Comparison of ENCODE assay signal across 17 cellular contexts in genomic region chr16:11101283-11101682, GRCh38.
DNase-seq lines count a peak whose midpoint lies in the region; ATAC-seq, FAIRE-seq and TF ChIP-seq lines count a peak whose summit lies in the region.
"Had no signal": no experiment of that assay in that cellular context is flagged by ENCODE, and none has a peak within 500 bp of the region (broad histone marks: within the 10 kb centered on the region; RNA-seq: fewer than 3 reads in every experiment).

No MANE protein-coding gene starts in this region.

- H3K36me3 ChIP-seq in Loucy (ENCODE audit: insufficient read depth, low read length) = no peaks in the 10 kb centered on the region
- no peaks in the 10 kb centered on the region for H3K36me3 ChIP-seq in endothelial cell of umbilical vein (ENCODE audit: control insufficient read depth in 2 of 2, extremely low read depth in 1 of 2, insufficient read depth in 2 of 2, low read length in 2 of 2)

- no peaks in the 10 kb centered on the region for H3K27me3 ChIP-seq in Loucy (ENCODE audit: insufficient read depth, low read length, poor library complexity, severe bottlenecking)
- no peaks in the 10 kb centered on the region for H3K27me3 ChIP-seq in endothelial cell of umbilical vein (ENCODE audit: control insufficient read depth in 2 of 2, insufficient read depth in 2 of 2, low read length in 2 of 2)
- H3K27me3 ChIP-seq: foreskin keratinocyte had no signal

- no peak for TF ChIP-seq POLR2A in endothelial cell of umbilical vein (IDR thresholded peaks at IDR 0.05; ENCODE audit: low read depth, low read length)

- H3K27me3 Mint-ChIP-seq in Calu3 (ENCODE audit: unreplicated experiment) (no peaks in the 10 kb centered on the region), progenitor cell of endocrine pancreas (no peaks in the 10 kb centered on the region)
- H3K27me3 Mint-ChIP-seq: IgD-negative memory B cell had no signal

- H3K4me1 Mint-ChIP-seq in Calu3 (ENCODE audit: low read depth, unreplicated experiment) (peaks cover 39% of the 10 kb centered on the region), progenitor cell of endocrine pancreas (ENCODE audit: low read depth) (peaks cover 25% of the 10 kb centered on the region)

- no peaks in the 10 kb centered on the region for H3K9me2 ChIP-seq in Loucy (replicated peaks; ENCODE audit: low read depth, low read length)

- H3K9me3 ChIP-seq in Loucy (ENCODE audit: insufficient read depth, low read depth, low read length) (no peaks in the 10 kb centered on the region), endothelial cell of umbilical vein (replicated peaks; ENCODE audit: control insufficient read depth, insufficient read depth, low read length) (no peaks in the 10 kb centered on the region)

- H3K9me3 Mint-ChIP-seq in Calu3 (ENCODE audit: low read depth, unreplicated experiment) (no peaks in the 10 kb centered on the region), progenitor cell of endocrine pancreas (ENCODE audit: low read depth) (no peaks in the 10 kb centered on the region)
- H3K9me3 Mint-ChIP-seq: IgD-negative memory B cell, mesothelial cell of epicardium had no signal

- H4K20me1 ChIP-seq in Loucy (ENCODE audit: insufficient read depth, low read length, poor library complexity, severe bottlenecking) (no peaks in the 10 kb centered on the region), endothelial cell of umbilical vein (replicated peaks; ENCODE audit: control insufficient read depth, extremely low read depth, insufficient read depth, low read length) (no peaks in the 10 kb centered on the region)

- H2AFZ ChIP-seq in Loucy (ENCODE audit: low read length) (no peak overlapping the region), endothelial cell of umbilical vein (ENCODE audit: low read depth, low read length) (no peak overlapping the region)

- no peaks in the 10 kb centered on the region for H3K9me1 ChIP-seq in endothelial cell of umbilical vein (replicated peaks; ENCODE audit: control insufficient read depth, extremely low read depth, insufficient read depth, low read length)

- H3K4me3 Mint-ChIP-seq in Calu3 (ENCODE audit: low read depth, unreplicated experiment) (no peak overlapping the region), progenitor cell of endocrine pancreas (ENCODE audit: low read depth) (no peak overlapping the region)
- H3K4me3 Mint-ChIP-seq: IgD-negative memory B cell, mesothelial cell of epicardium had no signal

- DNase-seq in Calu3 = no peak
- no peak for DNase-seq in endothelial cell of umbilical vein (ENCODE audit: low read depth, low spot score)
- no peak for DNase-seq in progenitor cell of endocrine pancreas (ENCODE audit: low spot score, unreplicated experiment)
- DNase-seq in NCI-H82 (lab: John Stamatoyannopoulos, UW) = no peak
- DNase-seq: effector CD8-positive, alpha-beta T cell; foreskin keratinocyte; NCI-H1105; stimulated activated CD4-positive, alpha-beta T cell treated with anti-CD3 and anti-CD28 coated beads, Interleukin-4, amount 100 ng/mL, for 24 hours; stimulated activated naive CD4-positive, alpha-beta T cell had no signal

- POLR2A ChIA-PET in endothelial cell of umbilical vein (lab: Charles Lee) = interaction anchor here (1.2 kb wide), 1 partner anchor 155 kb away, joined by 3 read pairs; the partner anchor contains the start of gene SOCS1

- BruUV-seq in Calu3 (replicated peaks; lab: Mats Ljungman, UMichigan) (no TSS peak), endothelial cell of umbilical vein (replicated peaks; lab: Mats Ljungman, UMichigan) (no TSS peak)

- H3K27ac Mint-ChIP-seq in Calu3 (ENCODE audit: unreplicated experiment) = peak overlapping the region; percentile 14
- H3K27ac Mint-ChIP-seq in progenitor cell of endocrine pancreas = peak overlapping the region; percentile 34
- H3K27ac Mint-ChIP-seq: mesothelial cell of epicardium had no signal

- H3K27ac ChIP-seq in endothelial cell of umbilical vein (ENCODE audit: insufficient read depth, low read depth, low read length) = peak overlapping the region; percentile 63
- H3K27ac ChIP-seq: C4-2B, foreskin keratinocyte, SK-N-MC had no signal

- ATAC-seq in GM21360 (IDR thresholded peaks at IDR 0.05; ENCODE audit: unreplicated experiment) (no peak), GM21367 (IDR thresholded peaks at IDR 0.05; ENCODE audit: unreplicated experiment) (no peak), GM19463 (IDR thresholded peaks at IDR 0.05; ENCODE audit: unreplicated experiment) (no peak)
- ATAC-seq: foreskin keratinocyte had no signal

- no peak for FAIRE-seq in endothelial cell of umbilical vein (lab: Jason Lieb, UNC)

- H3K4me2 ChIP-seq in Loucy (ENCODE audit: low read depth, low read length, poor library complexity, severe bottlenecking) (peak overlapping the region; percentile 47), endothelial cell of umbilical vein (ENCODE audit: insufficient read depth, low read length) (no peak overlapping the region)

- no peak overlapping the region for H3K4me3 ChIP-seq in Loucy (ENCODE audit: low read length, poor library complexity, severe bottlenecking)
- no peak overlapping the region for H3K4me3 ChIP-seq in endothelial cell of umbilical vein (replicated peaks in 1 of 3; ENCODE audit: insufficient read depth in 1 of 3, low read depth in 1 of 3, low read length in 3 of 3)
- H3K4me3 ChIP-seq: SK-N-MC had no signal

- dilution Hi-C loops in endothelial cell of umbilical vein (cut with MboI; ENCODE audit: extremely low pct_ligation_motif_present, low sequenced_read_pairs) = no loop called here

- H3K36me3 Mint-ChIP-seq in Calu3 (ENCODE audit: insufficient read depth, unreplicated experiment) = no peaks in the 10 kb centered on the region
- H3K36me3 Mint-ChIP-seq in progenitor cell of endocrine pancreas (ENCODE audit: insufficient read depth) = peaks cover 1% of the 10 kb centered on the region

- H3K79me2 ChIP-seq in Loucy (ENCODE audit: insufficient read depth, low read length) (no peaks in the 10 kb centered on the region), endothelial cell of umbilical vein (ENCODE audit: control insufficient read depth, insufficient read depth, low read length) (no peaks in the 10 kb centered on the region)

- no peak for TF ChIP-seq CTCF in Calu3 (IDR thresholded peaks at IDR 0.05; ENCODE audit: unreplicated experiment)
- TF ChIP-seq CTCF in Loucy (conservative IDR thresholded peaks at IDR 0.05; ENCODE audit: low read length) = no peak
- TF ChIP-seq CTCF in endothelial cell of umbilical vein (IDR thresholded peaks at IDR 0.05; ENCODE audit: extremely low read depth in 1 of 2, insufficient read depth in 1 of 2, low read depth in 1 of 2, low read length in 2 of 2) = no peak
- no peak for TF ChIP-seq CTCF in progenitor cell of endocrine pancreas (IDR thresholded peaks at IDR 0.05; ENCODE audit: unreplicated experiment)

- intact Hi-C loops in Calu3 (cut with micrococcal nuclease; ENCODE audit: unreplicated experiment) (loop anchor here (10.0 kb wide), 1 partner anchor 154 kb away; the partner anchor contains the start of gene SOCS1), endothelial cell of umbilical vein (cut with micrococcal nuclease) (loop anchor here (2.0 to 5.0 kb wide), 2 partner anchors 32 to 129 kb away; no protein-coding TSS in a partner anchor)

- CTCF ChIA-PET in Calu3 (lab: Charles Lee) (interaction anchor here (0.6 kb wide), 1 partner anchor 266 kb away, joined by 4 read pairs; no protein-coding TSS in a partner anchor), endothelial cell of umbilical vein (lab: Charles Lee) (interaction anchor here (0.9 to 1.5 kb wide), 3 partner anchors 30 to 255 kb away, joined by 3 to 5 read pairs (median 3); no protein-coding TSS in a partner anchor)

- peak overlapping the region; percentile 68 for H3K9ac ChIP-seq in Loucy (ENCODE audit: low read depth, low read length, poor library complexity, severe bottlenecking)
- no peak overlapping the region for H3K9ac ChIP-seq in endothelial cell of umbilical vein (replicated peaks; ENCODE audit: extremely low read depth, insufficient read depth, low read length)

- H3K4me1 ChIP-seq in Loucy (ENCODE audit: insufficient read depth, low read length, poor library complexity, severe bottlenecking) (peaks cover 67% of the 10 kb centered on the region), endothelial cell of umbilical vein (ENCODE audit: control insufficient read depth, extremely low read depth, insufficient read depth, low read length) (peaks cover 36% of the 10 kb centered on the region)

- peaks cover 2% of the 10 kb centered on the region; the same call in 1 of the 2 replicates for H3F3A ChIP-seq in Loucy (ENCODE audit: low read depth)

TF ChIP-seq in endothelial cell of umbilical vein, 7 proteins besides CTCF, POLR2A, EP300 and RAD21:
- TF ChIP-seq MYC (IDR thresholded peaks at IDR 0.05; ENCODE audit: low read depth, low read length) (no peak), GATA2 (IDR thresholded peaks at IDR 0.05; ENCODE audit: insufficient read depth, insufficient read length, low read depth, low read length) (no peak), FOS (IDR thresholded peaks at IDR 0.05; ENCODE audit: borderline replicate concordance, insufficient read depth, low read length) (no peak), EZH2 (IDR thresholded peaks at IDR 0.05; ENCODE audit: borderline replicate concordance, low read depth, low read length, severe bottlenecking) (no peak), POLR2AphosphoS5 (IDR thresholded peaks at IDR 0.05; ENCODE audit: insufficient read depth, low read depth, low read length) (no peak), JUN (IDR thresholded peaks at IDR 0.05; ENCODE audit: borderline replicate concordance, insufficient read depth, insufficient read length, low read depth) (no peak)
TF ChIP-seq in endothelial cell of umbilical vein: peak in this region for 0.
